Comparison of ENCODE assay signal across 11 cellular contexts in genomic region chr11:110200836-110201235, GRCh38.
DNase-seq lines count a peak whose midpoint lies in the region; ATAC-seq, FAIRE-seq and TF ChIP-seq lines count a peak whose summit lies in the region.
"Had no signal": no experiment of that assay in that cellular context is flagged by ENCODE, and none has a peak within 500 bp of the region (broad histone marks: within the 10 kb centered on the region; RNA-seq: fewer than 3 reads in every experiment).

No MANE protein-coding gene starts in this region.

- ATAC-seq in A549 (no peak), T-helper 17 cell (no peak), GM18505 (IDR thresholded peaks at IDR 0.05; ENCODE audit: unreplicated experiment) (no peak)

- POLR2A ChIA-PET in A549 (lab: Yijun Ruan, JAX) = interaction anchor here (0.6 kb wide), 1 partner anchor 257 kb away, joined by 4 read pairs; no protein-coding TSS in a partner anchor

- H3K27me3 ChIP-seq in GM23248 (replicated peaks; ENCODE audit: insufficient read depth) = no peaks in the 10 kb centered on the region
- H3K27me3 ChIP-seq: Peyer's patch had no signal

- H3K4me1 ChIP-seq in A549 (peaks cover 53% of the 10 kb centered on the region), GM23248 (ENCODE audit: insufficient read depth) (peaks cover 29% of the 10 kb centered on the region)
- H3K4me1 ChIP-seq: Peyer's patch had no signal

- intact Hi-C loops in activated T-helper 2 cell treated with anti-CD3 and anti-CD28 coated beads, Interferon-gamma antibody, Interleukin-2, Interleukin-4, amounts not matched to agents 10 μg/mL and 5 μg/mL and 100 μg/mL, durations not matched to agents 14 hours and 24 hours and 36 hours (cut with micrococcal nuclease) = loop anchor here (1.0 to 10.0 kb wide), 6 partner anchors 94 to 326 kb away; partner anchors contain the start of gene RDX

- no peak for TF ChIP-seq POLR2A in A549 (IDR thresholded peaks at IDR 0.05; ENCODE audit: low read length)
- TF ChIP-seq POLR2A in GM18505 (IDR thresholded peaks at IDR 0.05; ENCODE audit: borderline replicate concordance, extremely low read depth, insufficient read depth, insufficient read length) = no peak

- H3K4me1 Mint-ChIP-seq in T-helper 17 cell = peaks cover 6% of the 10 kb centered on the region
- H3K4me1 Mint-ChIP-seq in activated T-helper 2 cell treated with anti-CD3 and anti-CD28 coated beads, Interferon-gamma antibody, Interleukin-2, Interleukin-4, amounts not matched to agents 10 μg/mL and 5 μg/mL and 100 μg/mL, durations not matched to agents 14 hours and 24 hours and 36 hours (ENCODE audit: low read depth) = peaks cover 8% of the 10 kb centered on the region

- H3K9ac ChIP-seq in GM23248 = no peak overlapping the region

- 90% methylated on average over 10 of the region's 10 CpGs for WGBS in A549 (ENCODE audit: missing lambda C conversion rate)
- 84 to 86% methylated on average over 10 of the region's 10 CpGs for WGBS in GM23248 (ENCODE audit: low coverage in 1 of 2, low lambda C conversion rate in 2 of 2, missing lambda C conversion rate in 2 of 2), 2 experiments

- H3K9me3 Mint-ChIP-seq in activated T-helper 2 cell treated with anti-CD3 and anti-CD28 coated beads, Interferon-gamma antibody, Interleukin-2, Interleukin-4, amounts not matched to agents 10 μg/mL and 5 μg/mL and 100 μg/mL, durations not matched to agents 14 hours and 24 hours and 36 hours = no peaks in the 10 kb centered on the region
- H3K9me3 Mint-ChIP-seq: CD4-positive, alpha-beta memory T cell had no signal

- peak overlapping the region; percentile 37 for H3K27ac Mint-ChIP-seq in T-helper 17 cell
- H3K27ac Mint-ChIP-seq in activated T-helper 2 cell treated with anti-CD3 and anti-CD28 coated beads, Interferon-gamma antibody, Interleukin-2, Interleukin-4, amounts not matched to agents 10 μg/mL and 5 μg/mL and 100 μg/mL, durations not matched to agents 14 hours and 24 hours and 36 hours = no peak overlapping the region

- TF ChIP-seq EP300 in A549 (IDR thresholded peaks at IDR 0.05) = no peak

- peaks cover 18% of the 10 kb centered on the region for H3F3A ChIP-seq in GM23248 (ENCODE audit: insufficient read depth)

- CTCF ChIA-PET in A549 (lab: Yijun Ruan, JAX) = interaction anchor here (0.7 to 4.4 kb wide), 32 partner anchors 9 to 1322 kb away, joined by 3 to 35 read pairs (median 5); partner anchors contain the start of gene FDX1

- no peak overlapping the region for H2AFZ ChIP-seq in GM23248

- FAIRE-seq in A549 (lab: Jason Lieb, UNC) = no peak

- H3K79me2 ChIP-seq in GM23248 (ENCODE audit: insufficient read depth) = no peaks in the 10 kb centered on the region

- in situ Hi-C loops in GM23248 (cut with MboI) = loop anchor here (10.0 to 25.0 kb wide), 2 partner anchors 174 to 1036 kb away; partner anchors contain the start of gene POU2AF2

- peaks cover under 1% of the 10 kb centered on the region for H3K27me3 Mint-ChIP-seq in T-helper 17 cell
- peaks cover 29% of the 10 kb centered on the region for H3K27me3 Mint-ChIP-seq in activated T-helper 2 cell treated with anti-CD3 and anti-CD28 coated beads, Interferon-gamma antibody, Interleukin-2, Interleukin-4, amounts not matched to agents 10 μg/mL and 5 μg/mL and 100 μg/mL, durations not matched to agents 14 hours and 24 hours and 36 hours (ENCODE audit: low read depth)

- H3K9me3 ChIP-seq in A549 (no peaks in the 10 kb centered on the region), GM23248 (ENCODE audit: low read depth) (no peaks in the 10 kb centered on the region), T-helper 17 cell (ENCODE audit: control insufficient read depth, low read length, poor library complexity, severe bottlenecking) (no peaks in the 10 kb centered on the region)
- H3K9me3 ChIP-seq: Caco-2, Peyer's patch had no signal

- H3K4me3 ChIP-seq in A549 = no peak overlapping the region
- H3K4me3 ChIP-seq in GM23248 = no peak overlapping the region
- H3K4me3 ChIP-seq: Peyer's patch had no signal

- peak overlapping the region; percentile 92 to 98 for H3K27ac ChIP-seq in A549
- no peak overlapping the region for H3K27ac ChIP-seq in GM23248
- H3K27ac ChIP-seq: Peyer's patch had no signal

- H3K4me3 Mint-ChIP-seq in T-helper 17 cell = no peak overlapping the region
- H3K4me3 Mint-ChIP-seq in activated T-helper 2 cell treated with anti-CD3 and anti-CD28 coated beads, Interferon-gamma antibody, Interleukin-2, Interleukin-4, amounts not matched to agents 10 μg/mL and 5 μg/mL and 100 μg/mL, durations not matched to agents 14 hours and 24 hours and 36 hours (ENCODE audit: low read depth) = no peak overlapping the region
- H3K4me3 Mint-ChIP-seq: CD4-positive, alpha-beta memory T cell had no signal

- TF ChIP-seq RAD21 in A549 (conservative IDR thresholded peaks at IDR 0.05 in 1 of 2, IDR thresholded peaks at IDR 0.05 in 1 of 2) = no peak

- DNase-seq in A549 (ENCODE audit: low read depth in 1 of 2, low spot score in 1 of 2) = no peak
- no peak for DNase-seq in GM23248
- no peak for DNase-seq in T-helper 17 cell
- peak; percentile 22 for DNase-seq in mesenteric fat pad (ENCODE audit: low spot score)
- no peak for DNase-seq in activated CD8-positive, alpha-beta memory T cell treated with anti-CD3 and anti-CD28 coated beads, Interleukin-2, amount 50 U/mL, for 48 hours
- no peak for DNase-seq in activated T-helper 2 cell treated with anti-CD3 and anti-CD28 coated beads, Interferon-gamma antibody, Interleukin-2, Interleukin-4, amounts not matched to agents 10 μg/mL and 5 μg/mL and 100 μg/mL, durations not matched to agents 14 hours and 24 hours and 36 hours (ENCODE audit: low spot score)
- DNase-seq in RKO (ENCODE audit: low spot score) = no peak

- no peak overlapping the region for H3K4me2 ChIP-seq in A549
- H3K4me2 ChIP-seq in GM23248 (ENCODE audit: unreplicated experiment) = peak overlapping the region; percentile 10

- no peaks in the 10 kb centered on the region for H4K20me1 ChIP-seq in GM23248 (ENCODE audit: insufficient read depth)

- H3K36me3 Mint-ChIP-seq in T-helper 17 cell (ENCODE audit: low read depth) = peaks cover 2% of the 10 kb centered on the region
- no peaks in the 10 kb centered on the region for H3K36me3 Mint-ChIP-seq in activated T-helper 2 cell treated with anti-CD3 and anti-CD28 coated beads, Interferon-gamma antibody, Interleukin-2, Interleukin-4, amounts not matched to agents 10 μg/mL and 5 μg/mL and 100 μg/mL, durations not matched to agents 14 hours and 24 hours and 36 hours (ENCODE audit: low read depth)
- H3K36me3 Mint-ChIP-seq: CD4-positive, alpha-beta memory T cell had no signal

- H3K9me2 ChIP-seq in GM23248 (ENCODE audit: insufficient read depth) = no peaks in the 10 kb centered on the region

- no peak for TF ChIP-seq CTCF in A549 (IDR thresholded peaks at IDR 0.05)

- no peaks in the 10 kb centered on the region for H3K36me3 ChIP-seq in GM23248 (ENCODE audit: low read depth)
- H3K36me3 ChIP-seq: Peyer's patch had no signal

TF ChIP-seq in A549, 52 proteins besides CTCF, POLR2A, EP300 and RAD21:
- TF ChIP-seq, protein P1, sequence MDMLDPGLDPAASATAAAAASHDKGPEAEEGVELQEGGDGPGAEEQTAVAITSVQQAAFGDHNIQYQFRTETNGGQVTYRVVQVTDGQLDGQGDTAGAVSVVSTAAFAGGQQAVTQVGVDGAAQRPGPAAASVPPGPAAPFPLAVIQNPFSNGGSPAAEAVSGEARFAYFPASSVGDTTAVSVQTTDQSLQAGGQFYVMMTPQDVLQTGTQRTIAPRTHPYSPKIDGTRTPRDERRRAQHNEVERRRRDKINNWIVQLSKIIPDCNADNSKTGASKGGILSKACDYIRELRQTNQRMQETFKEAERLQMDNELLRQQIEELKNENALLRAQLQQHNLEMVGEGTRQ (IDR thresholded peaks at IDR 0.05) = no peak
- TF ChIP-seq FOSL2 (IDR thresholded peaks at IDR 0.05) (no peak), FOSL2 (CRISPR knock-in tag; IDR thresholded peaks at IDR 0.05) (no peak), MYC (IDR thresholded peaks at IDR 0.05; ENCODE audit: borderline replicate concordance, low read length) (no peak), NR3C1 (IDR thresholded peaks at IDR 0.05) (no peak), ZSCAN20 (CRISPR knock-in tag; IDR thresholded peaks at IDR 0.05) (no peak), JUN (IDR thresholded peaks at IDR 0.05) (no peak), RCOR1 (IDR thresholded peaks at IDR 0.05; ENCODE audit: low read depth, low read length) (no peak), HOXA7 (CRISPR knock-in tag; IDR thresholded peaks at IDR 0.05) (no peak), TP53 (CRISPR knock-in tag; IDR thresholded peaks at IDR 0.05) (no peak), CEBPB (IDR thresholded peaks at IDR 0.05) (no peak), RNF2 (IDR thresholded peaks at IDR 0.05; ENCODE audit: borderline replicate concordance, low read depth) (no peak), CBX2 (IDR thresholded peaks at IDR 0.05; ENCODE audit: borderline replicate concordance, low read depth) (no peak), MAX (IDR thresholded peaks at IDR 0.05) (no peak)
- TF ChIP-seq, protein P2, sequence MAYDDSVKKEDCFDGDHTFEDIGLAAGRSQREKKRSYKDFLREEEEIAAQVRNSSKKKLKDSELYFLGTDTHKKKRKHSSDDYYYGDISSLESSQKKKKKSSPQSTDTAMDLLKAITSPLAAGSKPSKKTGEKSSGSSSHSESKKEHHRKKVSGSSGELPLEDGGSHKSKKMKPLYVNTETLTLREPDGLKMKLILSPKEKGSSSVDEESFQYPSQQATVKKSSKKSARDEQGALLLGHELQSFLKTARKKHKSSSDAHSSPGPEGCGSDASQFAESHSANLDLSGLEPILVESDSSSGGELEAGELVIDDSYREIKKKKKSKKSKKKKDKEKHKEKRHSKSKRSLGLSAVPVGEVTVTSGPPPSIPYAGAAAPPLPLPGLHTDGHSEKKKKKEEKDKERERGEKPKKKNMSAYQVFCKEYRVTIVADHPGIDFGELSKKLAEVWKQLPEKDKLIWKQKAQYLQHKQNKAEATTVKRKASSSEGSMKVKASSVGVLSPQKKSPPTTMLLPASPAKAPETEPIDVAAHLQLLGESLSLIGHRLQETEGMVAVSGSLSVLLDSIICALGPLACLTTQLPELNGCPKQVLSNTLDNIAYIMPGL (CRISPR knock-in tag; IDR thresholded peaks at IDR 0.05; ENCODE audit: borderline replicate concordance) = no peak
- TF ChIP-seq, protein P3, sequence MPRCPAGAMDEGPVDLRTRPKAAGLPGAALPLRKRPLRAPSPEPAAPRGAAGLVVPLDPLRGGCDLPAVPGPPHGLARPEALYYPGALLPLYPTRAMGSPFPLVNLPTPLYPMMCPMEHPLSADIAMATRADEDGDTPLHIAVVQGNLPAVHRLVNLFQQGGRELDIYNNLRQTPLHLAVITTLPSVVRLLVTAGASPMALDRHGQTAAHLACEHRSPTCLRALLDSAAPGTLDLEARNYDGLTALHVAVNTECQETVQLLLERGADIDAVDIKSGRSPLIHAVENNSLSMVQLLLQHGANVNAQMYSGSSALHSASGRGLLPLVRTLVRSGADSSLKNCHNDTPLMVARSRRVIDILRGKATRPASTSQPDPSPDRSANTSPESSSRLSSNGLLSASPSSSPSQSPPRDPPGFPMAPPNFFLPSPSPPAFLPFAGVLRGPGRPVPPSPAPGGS (IDR thresholded peaks at IDR 0.05) = no peak
